ENCODE assay signal across 8 cellular contexts in genomic region chr16:4625617-4626159, GRCh38. TPM values are rescaled to one million over a fixed set of nuclear protein-coding genes. Genes with fewer than 3 reads are reported as not detected.
DNase-seq lines count a peak whose midpoint lies in the region; ATAC-seq, FAIRE-seq and TF ChIP-seq lines count a peak whose summit lies in the region.

No MANE protein-coding gene starts in this region.

- H3K4me3 ChIP-seq in OCI-LY3 (ENCODE audit: low read length) = peak overlapping the region; percentile 94
- peak overlapping the region; percentile 64 to 77 (median 69) for H3K4me3 ChIP-seq in endothelial cell of umbilical vein (replicated peaks in 1 of 3; ENCODE audit: insufficient read depth in 1 of 3, low read depth in 1 of 3, low read length in 3 of 3)
- H3K4me3 ChIP-seq in neuronal stem cell (ENCODE audit: low read length in 2 of 2) = peak overlapping the region; percentile 83 to 100

- TF ChIP-seq POLR2A in endothelial cell of umbilical vein (IDR thresholded peaks at IDR 0.05; ENCODE audit: low read depth, low read length) = no peak

- H3K14ac ChIP-seq in neuronal stem cell (ENCODE audit: low read length) = no peak overlapping the region

- CTCF ChIA-PET in endothelial cell of umbilical vein (lab: Charles Lee) = interaction anchor here (1.9 kb wide), 1 partner anchor 11 kb away, joined by 8 read pairs; no protein-coding TSS in a partner anchor

- no peaks in the 10 kb centered on the region for H3K27me3 ChIP-seq in OCI-LY3 (ENCODE audit: low read depth, low read length)
- no peaks in the 10 kb centered on the region for H3K27me3 ChIP-seq in endothelial cell of umbilical vein (ENCODE audit: control insufficient read depth in 2 of 2, insufficient read depth in 2 of 2, low read length in 2 of 2)
- H3K27me3 ChIP-seq in neuronal stem cell (ENCODE audit: control insufficient read depth in 3 of 3, insufficient read depth in 3 of 3, low read depth in 1 of 3, low read length in 3 of 3) = no peaks in the 10 kb centered on the region

- H2AFZ ChIP-seq in OCI-LY3 (ENCODE audit: low read depth, low read length) = no peak overlapping the region
- no peak overlapping the region for H2AFZ ChIP-seq in endothelial cell of umbilical vein (ENCODE audit: low read depth, low read length)
- peak overlapping the region; percentile 96 for H2AFZ ChIP-seq in neuronal stem cell (ENCODE audit: low read length)

- H2BK5ac ChIP-seq in neuronal stem cell (ENCODE audit: low read length) = no peak overlapping the region

- POLR2A ChIA-PET in endothelial cell of umbilical vein (lab: Charles Lee) = interaction anchor here (1.0 to 2.4 kb wide), 2 partner anchors 9 to 18 kb away, joined by 3 to 10 read pairs; no protein-coding TSS in a partner anchor

- peak overlapping the region; percentile 76 for H2AK5ac ChIP-seq in neuronal stem cell (ENCODE audit: low read depth, low read length)

- H2BK12ac ChIP-seq in neuronal stem cell (ENCODE audit: low read length) = no peak overlapping the region

- ATAC-seq in GM18873 (IDR thresholded peaks at IDR 0.05; ENCODE audit: low FRiP score, unreplicated experiment) = peak; percentile 19
- ATAC-seq in GM18868 (IDR thresholded peaks at IDR 0.05; ENCODE audit: unreplicated experiment) = no peak

- H4K91ac ChIP-seq in neuronal stem cell (ENCODE audit: low read depth, low read length, poor library complexity) = no peak overlapping the region

- no peaks in the 10 kb centered on the region for H3K9me3 ChIP-seq in OCI-LY3 (ENCODE audit: insufficient read depth, low read length)
- H3K9me3 ChIP-seq in endothelial cell of umbilical vein (replicated peaks; ENCODE audit: control insufficient read depth, insufficient read depth, low read length) = no peaks in the 10 kb centered on the region
- H3K9me3 ChIP-seq in neuronal stem cell (replicated peaks in 1 of 2; ENCODE audit: control insufficient read depth in 2 of 2, insufficient read depth in 1 of 2, low read depth in 1 of 2, low read length in 2 of 2) = peaks cover 0 to 6% of the 10 kb centered on the region in 2 donors

- no TSS peak for BruUV-seq in endothelial cell of umbilical vein (replicated peaks; lab: Mats Ljungman, UMichigan)

- H3K36me3 ChIP-seq in OCI-LY3 (replicated peaks; ENCODE audit: low read depth, low read length) = peaks cover 9% of the 10 kb centered on the region
- no peaks in the 10 kb centered on the region for H3K36me3 ChIP-seq in endothelial cell of umbilical vein (ENCODE audit: control insufficient read depth in 2 of 2, extremely low read depth in 1 of 2, insufficient read depth in 2 of 2, low read length in 2 of 2)
- H3K36me3 ChIP-seq in neuronal stem cell (replicated peaks in 1 of 2; ENCODE audit: control insufficient read depth in 2 of 2, insufficient read depth in 2 of 2, low read length in 2 of 2) = peaks cover 0 to 15% of the 10 kb centered on the region in 2 donors

- peak; percentile 50 for FAIRE-seq in endothelial cell of umbilical vein (lab: Jason Lieb, UNC)

- dilution Hi-C loops in endothelial cell of umbilical vein (cut with MboI; ENCODE audit: extremely low pct_ligation_motif_present, low sequenced_read_pairs) = no loop called here

- no peak overlapping the region for H3K4ac ChIP-seq in neuronal stem cell (ENCODE audit: low read length)

- H3K79me2 ChIP-seq in OCI-LY3 (ENCODE audit: low read length) (peaks cover 50% of the 10 kb centered on the region), endothelial cell of umbilical vein (ENCODE audit: control insufficient read depth, insufficient read depth, low read length) (peaks cover 50% of the 10 kb centered on the region)

- H3K4me1 ChIP-seq in OCI-LY3 (ENCODE audit: low read length) = peaks cover 14% of the 10 kb centered on the region
- H3K4me1 ChIP-seq in endothelial cell of umbilical vein (ENCODE audit: control insufficient read depth, extremely low read depth, insufficient read depth, low read length) = peaks cover 10% of the 10 kb centered on the region
- H3K4me1 ChIP-seq in neuronal stem cell (ENCODE audit: control insufficient read depth in 2 of 2, insufficient read depth in 1 of 2, low read depth in 1 of 2, low read length in 2 of 2) = peaks cover 5 to 7% of the 10 kb centered on the region in 2 donors

- no peak for TF ChIP-seq CTCF in OCI-LY3 (IDR thresholded peaks at IDR 0.05; ENCODE audit: low read depth, low read length)
- no peak for TF ChIP-seq CTCF in endothelial cell of umbilical vein (IDR thresholded peaks at IDR 0.05; ENCODE audit: extremely low read depth in 1 of 2, insufficient read depth in 1 of 2, low read depth in 1 of 2, low read length in 2 of 2)

- intact Hi-C loops in endothelial cell of umbilical vein (cut with micrococcal nuclease) = loop anchor here (1.0 to 2.0 kb wide), 3 partner anchors 25 to 109 kb away; partner anchors contain the start of genes ANKS3, DNAAF8 and NUDT16L1

- H3K18ac ChIP-seq in neuronal stem cell (ENCODE audit: low read length) = no peak overlapping the region

- H4K8ac ChIP-seq in neuronal stem cell (ENCODE audit: low read depth, low read length) = peak overlapping the region; percentile 20

- no peak overlapping the region for H2BK15ac ChIP-seq in neuronal stem cell (ENCODE audit: low read length)

- H3K9ac ChIP-seq in OCI-LY3 (ENCODE audit: low read length) (peak overlapping the region; percentile 95), endothelial cell of umbilical vein (replicated peaks; ENCODE audit: extremely low read depth, insufficient read depth, low read length) (peak overlapping the region; percentile 90), neuronal stem cell (ENCODE audit: low read depth, low read length, poor library complexity) (peak overlapping the region; percentile 99)

- no CpG with 5 or more reads among the region's 9 CpGs for WGBS in neuronal stem cell (ENCODE audit: extremely low coverage in 2 of 2, insufficient read length in 2 of 2, insufficient replicate concordance in 1 of 2), 2 donors

- DNase-seq in endothelial cell of umbilical vein (ENCODE audit: low read depth, low spot score) = no peak
- no peak for DNase-seq in neuronal stem cell (ENCODE audit: low spot score)
- DNase-seq in activated CD8-positive, alpha-beta memory T cell treated with anti-CD3 and anti-CD28 coated beads, Interleukin-2, amount 50 U/mL, for 48 hours = no peak
- DNase-seq in ecto neural progenitor cell (ENCODE audit: low spot score) = no peak
- DNase-seq in GOT3 (lab: John Stamatoyannopoulos, UW) = no peak

- H2BK120ac ChIP-seq in neuronal stem cell (ENCODE audit: low read depth, low read length) = no peak overlapping the region

- no peak overlapping the region for H3K23ac ChIP-seq in neuronal stem cell (ENCODE audit: low read depth, low read length, poor library complexity)

- H3K27ac ChIP-seq in OCI-LY3 (ENCODE audit: low read length) (peak overlapping the region; percentile 74), endothelial cell of umbilical vein (ENCODE audit: insufficient read depth, low read depth, low read length) (peak overlapping the region; percentile 80), neuronal stem cell (replicated peaks; ENCODE audit: low read length) (peak overlapping the region; percentile 81)

- peaks cover 14% of the 10 kb centered on the region for H4K20me1 ChIP-seq in OCI-LY3 (ENCODE audit: insufficient read depth, low read length)
- H4K20me1 ChIP-seq in endothelial cell of umbilical vein (replicated peaks; ENCODE audit: control insufficient read depth, extremely low read depth, insufficient read depth, low read length) = no peaks in the 10 kb centered on the region

- H3K9me1 ChIP-seq in endothelial cell of umbilical vein (replicated peaks; ENCODE audit: control insufficient read depth, extremely low read depth, insufficient read depth, low read length) = no peaks in the 10 kb centered on the region

- H3K4me2 ChIP-seq in OCI-LY3 (ENCODE audit: low read length) (peak overlapping the region; percentile 99), endothelial cell of umbilical vein (ENCODE audit: insufficient read depth, low read length) (peak overlapping the region; percentile 87), neuronal stem cell (ENCODE audit: insufficient read depth, low read length, poor library complexity, severe bottlenecking) (peak overlapping the region; percentile 73)

- H3K79me1 ChIP-seq in neuronal stem cell (ENCODE audit: low read depth, low read length) = peaks cover 7% of the 10 kb centered on the region

TF ChIP-seq in endothelial cell of umbilical vein, 7 proteins besides CTCF, POLR2A, EP300 and RAD21:
- no peak for TF ChIP-seq MYC (IDR thresholded peaks at IDR 0.05; ENCODE audit: low read depth, low read length)
- no peak for TF ChIP-seq POLR2AphosphoS5 (IDR thresholded peaks at IDR 0.05; ENCODE audit: insufficient read depth, low read depth, low read length)
- TF ChIP-seq GATA2 (IDR thresholded peaks at IDR 0.05; ENCODE audit: insufficient read depth, insufficient read length, low read depth, low read length) = no peak
- no peak for TF ChIP-seq EZH2 (IDR thresholded peaks at IDR 0.05; ENCODE audit: borderline replicate concordance, low read depth, low read length, severe bottlenecking)
- no peak for TF ChIP-seq FOS (IDR thresholded peaks at IDR 0.05; ENCODE audit: borderline replicate concordance, insufficient read depth, low read length)
TF ChIP-seq in endothelial cell of umbilical vein: peak in this region for 0.

RNA-seq across cellular contexts. Expression of gene MGRN1, which starts 1.1 kb away (rescaled TPM):
- 73.0 and 80.9 TPM in 2 replicates for total RNA-seq in endothelial cell of umbilical vein
- polyA plus RNA-seq in endothelial cell of umbilical vein = 15.6 and 15.8 TPM in 2 replicates
- polyA plus RNA-seq in endothelial cell of umbilical vein (2011; cell fraction: cytosol; rRNA removed) = 14.6 and 16.1 TPM in 2 replicates
- polyA plus RNA-seq in endothelial cell of umbilical vein (2011; cell fraction: nucleus; rRNA removed) = 33.2 and 41.7 TPM in 2 replicates
- polyA plus RNA-seq in endothelial cell of umbilical vein (2012) = 43.4 and 51.1 TPM in 2 replicates
- polyA minus RNA-seq in endothelial cell of umbilical vein = 23.4 and 26.7 TPM in 2 replicates
- polyA minus RNA-seq in endothelial cell of umbilical vein (2011; cell fraction: cytosol; rRNA and poly(A)+ RNA removed) = 15.3 TPM
- polyA minus RNA-seq in endothelial cell of umbilical vein (2011; cell fraction: nucleus; rRNA and poly(A)+ RNA removed) = 24.8 and 31.9 TPM in 2 replicates
- 48.7 TPM for polyA plus RNA-seq in neuronal stem cell (2013, experiment 1 of 2)
- 51.0 TPM for polyA plus RNA-seq in neuronal stem cell (2013, experiment 2 of 2)

RNA-seq across cellular contexts. Expression of gene UBALD1, which starts 11.0 kb away (rescaled TPM):
- total RNA-seq in endothelial cell of umbilical vein = 41.6 and 43.8 TPM in 2 replicates
- 24.8 and 34.6 TPM in 2 replicates for polyA plus RNA-seq in endothelial cell of umbilical vein
- 8.9 and 13.6 TPM in 2 replicates for polyA plus RNA-seq in endothelial cell of umbilical vein (2011; cell fraction: cytosol; rRNA removed)
- 46.0 and 47.3 TPM in 2 replicates for polyA plus RNA-seq in endothelial cell of umbilical vein (2011; cell fraction: nucleus; rRNA removed)
- 19.1 and 25.1 TPM in 2 replicates for polyA plus RNA-seq in endothelial cell of umbilical vein (2012)
- 4.8 and 8.2 TPM in 2 replicates for polyA minus RNA-seq in endothelial cell of umbilical vein
- 17.6 TPM for polyA minus RNA-seq in endothelial cell of umbilical vein (2011; cell fraction: cytosol; rRNA and poly(A)+ RNA removed)
- 14.5 and 39.8 TPM in 2 replicates for polyA minus RNA-seq in endothelial cell of umbilical vein (2011; cell fraction: nucleus; rRNA and poly(A)+ RNA removed)
- polyA plus RNA-seq in neuronal stem cell (2013, experiment 1 of 2) = 13.4 TPM
- polyA plus RNA-seq in neuronal stem cell (2013, experiment 2 of 2) = 13.0 TPM
